In the genomic region with DNA sequence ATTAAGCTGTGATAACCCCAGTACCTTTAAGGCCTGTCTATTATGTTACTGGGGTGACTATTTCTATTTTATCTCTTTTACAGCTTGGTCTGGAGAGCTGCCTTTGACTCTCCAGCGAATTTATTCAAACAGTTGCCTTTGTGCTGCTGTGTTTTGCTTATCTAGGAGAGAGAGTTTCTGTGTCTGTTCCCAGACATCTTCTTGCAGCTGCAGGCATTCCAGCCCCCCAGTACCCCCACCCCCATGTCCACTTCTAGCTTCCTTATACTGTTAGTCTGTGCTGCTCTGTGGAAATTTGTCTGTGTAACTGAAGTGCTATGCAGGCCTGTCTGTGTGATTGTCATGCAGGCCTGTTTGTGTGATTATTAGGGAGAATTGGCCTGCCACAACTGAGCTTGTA, we compare ENCODE assay signal across 24 cellular contexts.
"Had no signal": no experiment of that assay in that cellular context is flagged by ENCODE, and none has a peak within 500 bp of the region (broad histone marks: within the 10 kb centered on the region; RNA-seq: fewer than 3 reads in every experiment).

No MANE protein-coding gene starts in this region.

- H3K79me2 ChIP-seq: parathyroid adenoma had no signal

- H3K27ac ChIP-seq: left lung, neutrophil, parathyroid adenoma, right atrium auricular region, right lobe of liver, suprapubic skin, thoracic aorta, tibial artery, upper lobe of right lung, uterus had no signal

- H3K4me1 Mint-ChIP-seq: naive thymus-derived CD8-positive, alpha-beta T cell; nephron; neural crest cell; stimulated activated effector memory CD8-positive, alpha-beta T cell treated with anti-CD3 and anti-CD28 coated beads, Interleukin-12 subunit alpha, Interleukin-12 subunit beta, amount 100 ng/mL, for 72 hours had no signal

- H3K4me3 Mint-ChIP-seq: naive thymus-derived CD8-positive, alpha-beta T cell; nephron; neural crest cell; stimulated activated effector memory CD8-positive, alpha-beta T cell treated with anti-CD3 and anti-CD28 coated beads, Interleukin-12 subunit alpha, Interleukin-12 subunit beta, amount 100 ng/mL, for 72 hours; stimulated activated naive CD8-positive, alpha-beta T cell treated with anti-CD3 and anti-CD28 coated beads, Interleukin-15, Interleukin-2, amounts not matched to agents 100 ng/mL and 50 ng/mL, for 24 hours had no signal

- H2AFZ ChIP-seq: parathyroid adenoma had no signal

- H3K36me3 Mint-ChIP-seq: naive thymus-derived CD8-positive, alpha-beta T cell; stimulated activated effector memory CD8-positive, alpha-beta T cell treated with anti-CD3 and anti-CD28 coated beads, Interleukin-12 subunit alpha, Interleukin-12 subunit beta, amount 100 ng/mL, for 72 hours had no signal

- H3K4me1 ChIP-seq: left lung, parathyroid adenoma, right atrium auricular region, right lobe of liver, suprapubic skin, tibial artery, upper lobe of right lung, uterus had no signal

- H3K4me3 ChIP-seq: left lung, lung, right atrium auricular region, right lobe of liver, suprapubic skin, thoracic aorta, tibial artery, upper lobe of right lung, uterus had no signal

- H3K9ac ChIP-seq: parathyroid adenoma had no signal

- H3K27ac Mint-ChIP-seq: naive thymus-derived CD8-positive, alpha-beta T cell; nephron; stimulated activated effector memory CD8-positive, alpha-beta T cell treated with anti-CD3 and anti-CD28 coated beads, Interleukin-12 subunit alpha, Interleukin-12 subunit beta, amount 100 ng/mL, for 72 hours; stimulated activated naive CD8-positive, alpha-beta T cell treated with anti-CD3 and anti-CD28 coated beads, Interleukin-15, Interleukin-2, amounts not matched to agents 100 ng/mL and 50 ng/mL, for 24 hours had no signal

- H3K36me3 ChIP-seq: left lung, neutrophil, right atrium auricular region, right lobe of liver, suprapubic skin, thoracic aorta, tibial artery, upper lobe of right lung, uterus had no signal

- H3K9me3 ChIP-seq: neutrophil had no signal

- ATAC-seq: left colon; left lung; naive thymus-derived CD8-positive, alpha-beta T cell; right lobe of liver; stimulated activated effector memory CD8-positive, alpha-beta T cell treated with anti-CD3 and anti-CD28 coated beads, Interleukin-12 subunit alpha, Interleukin-12 subunit beta, amount 100 ng/mL, for 72 hours; upper lobe of right lung had no signal

- H3K27me3 ChIP-seq: left lung, neutrophil, right atrium auricular region, right lobe of liver, suprapubic skin, tibial artery, upper lobe of right lung, uterus had no signal

- DNase-seq: hippocampal formation; kidney; left colon; left lung; naive thymus-derived CD8-positive, alpha-beta T cell; occipital lobe; right lobe of liver; stimulated activated CD4-positive, alpha-beta T cell treated with anti-CD3 and anti-CD28 coated beads, Interleukin-12 subunit alpha, Interleukin-12 subunit beta, amount 100 ng/mL, for 4 hours; stimulated activated CD4-positive, alpha-beta T cell treated with anti-CD3 and anti-CD28 coated beads, Interleukin-4, amount 100 ng/mL, for 24 hours; stimulated activated naive CD4-positive, alpha-beta T cell; tibial artery; trophoblast cell; upper lobe of right lung; uterus had no signal

- H3K27me3 Mint-ChIP-seq: naive thymus-derived CD8-positive, alpha-beta T cell; stimulated activated naive CD8-positive, alpha-beta T cell treated with anti-CD3 and anti-CD28 coated beads, Interleukin-15, Interleukin-2, amounts not matched to agents 100 ng/mL and 50 ng/mL, for 24 hours had no signal
